8 cellular contexts compared by ENCODE assay signal in the genomic region with DNA sequence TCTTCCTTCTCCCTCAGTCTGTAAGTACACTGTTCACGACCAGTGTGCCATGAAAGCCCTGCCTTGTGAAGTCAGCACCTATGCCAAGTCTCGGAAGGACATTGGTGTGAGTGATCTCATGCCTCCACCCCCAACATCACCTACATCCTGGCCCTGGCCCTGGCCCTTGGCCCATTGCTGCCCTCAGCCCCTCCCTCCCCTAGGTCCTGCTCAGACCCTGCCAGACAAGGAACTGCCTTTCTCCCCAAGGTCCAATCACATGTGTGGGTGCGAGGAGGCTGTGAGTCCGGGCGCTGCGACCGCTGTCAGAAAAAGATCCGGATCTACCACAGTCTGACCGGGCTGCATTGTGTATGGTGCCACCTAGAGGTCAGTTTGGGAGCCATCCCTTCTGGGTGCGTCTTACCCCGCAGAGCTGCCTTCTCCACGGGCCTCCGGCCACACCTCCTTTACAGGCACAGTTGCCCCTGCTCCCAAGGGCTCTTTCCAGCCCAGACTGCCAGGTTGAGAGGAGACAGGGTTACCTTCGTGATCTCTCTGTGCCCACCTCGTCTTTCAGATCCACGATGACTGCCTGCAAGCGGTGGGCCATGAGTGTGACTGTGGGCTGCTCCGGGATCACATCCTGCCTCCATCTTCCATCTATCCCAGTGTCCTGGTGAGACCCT. TPM values are rescaled to one million over a fixed set of nuclear protein-coding genes. Genes with fewer than 3 reads are reported as not detected.
A peak's percentile ranks its signal among the peaks of the same experiment; 100 is the strongest.
DNase-seq lines count a peak whose midpoint lies in the region; ATAC-seq, FAIRE-seq and TF ChIP-seq lines count a peak whose summit lies in the region.

No MANE protein-coding gene starts in this region.

- no peak for TF ChIP-seq POLR2A in GM12891 (IDR thresholded peaks at IDR 0.05; ENCODE audit: low read depth, low read length)

- DNase-seq in GM12891 (ENCODE audit: insufficient read length, low spot score) (peak; percentile 70), NCI-H1417 treated with DMSO at 0.1 percent for 48 hours (lab: John Stamatoyannopoulos, UW) (peak; percentile 27), SW480 (ENCODE audit: low spot score) (peak; percentile 78), adipocyte (ENCODE audit: low read depth) (peak; percentile 94), left ventricle myocardium superior (peak; percentile 84), renal cortical epithelial cell (ENCODE audit: low read depth) (peak; percentile 75), GOT3 (lab: John Stamatoyannopoulos, UW) (no peak)

- peak overlapping the region; percentile 45 for H3K9ac ChIP-seq in adipocyte (ENCODE audit: low read length)

- peaks cover 9% of the 10 kb centered on the region for H3K36me3 ChIP-seq in adipocyte (ENCODE audit: control insufficient read depth, insufficient read depth, low read length, severe bottlenecking)

- no peak overlapping the region for H3K4me3 ChIP-seq in adipocyte (ENCODE audit: low read length)

- H3K27me3 ChIP-seq in adipocyte (replicated peaks; ENCODE audit: control insufficient read depth, insufficient read depth, low read length), result no peaks in the 10 kb centered on the region

- no peaks in the 10 kb centered on the region for H3K4me1 ChIP-seq in adipocyte (ENCODE audit: control insufficient read depth, insufficient read depth, low read length)

- intact Hi-C loops in left ventricle myocardium superior (cut with micrococcal nuclease), result no loop called here

- ATAC-seq in HG02763 (IDR thresholded peaks at IDR 0.05; ENCODE audit: unreplicated experiment), result peak; percentile 89
- peak; percentile 96 for ATAC-seq in left ventricle myocardium superior

- FAIRE-seq in GM12891 (lab: Jason Lieb, UNC), result peak; percentile 96

- no peaks in the 10 kb centered on the region for H3K9me3 ChIP-seq in adipocyte (ENCODE audit: control insufficient read depth, low read length)

TF ChIP-seq in GM12891, 5 proteins besides CTCF, POLR2A, EP300 and RAD21:
- TF ChIP-seq PAX5 (IDR thresholded peaks at IDR 0.05; ENCODE audit: insufficient read depth, low read length, severe bottlenecking), result no peak
- no peak for TF ChIP-seq POLR2AphosphoS5 (IDR thresholded peaks at IDR 0.05; ENCODE audit: low read depth, low read length)
- no peak for TF ChIP-seq SPI1 (IDR thresholded peaks at IDR 0.05; ENCODE audit: low read depth, low read length)
TF ChIP-seq in GM12891: peak in this region for 0.

RNA-seq across cellular contexts. Expression of gene DGKA, which starts 9.2 kb away (rescaled TPM):
- polyA plus RNA-seq in GM12891 (2012; ENCODE audit: low read depth, missing spikeins), result 49.3 TPM
- total RNA-seq in left ventricle myocardium superior, result 6.9 TPM
- 92.2 and 105 TPM in 2 replicates for total RNA-seq in renal cortical epithelial cell

RNA-seq across cellular contexts. Expression of gene PYM1, which starts 12.5 kb away (rescaled TPM):
- polyA plus RNA-seq in GM12891 (2012; ENCODE audit: low read depth, missing spikeins), result 29.8 TPM
- total RNA-seq in left ventricle myocardium superior (16.2 TPM), renal cortical epithelial cell (30.0 and 38.7 TPM in 2 replicates)

RNA-seq across cellular contexts. Expression of gene PMEL, which starts 25.6 kb away (rescaled TPM):
- 1.7 TPM for polyA plus RNA-seq in GM12891 (2012; ENCODE audit: low read depth, missing spikeins)
- total RNA-seq in left ventricle myocardium superior (0.57 TPM), renal cortical epithelial cell (1.6 and 1.9 TPM in 2 replicates)

RNA-seq across cellular contexts. Expression of gene CDK2, which starts 26.4 kb away (rescaled TPM):
- polyA plus RNA-seq in GM12891 (2012; ENCODE audit: low read depth, missing spikeins), result 75.6 TPM
- 8.4 TPM for total RNA-seq in left ventricle myocardium superior
- 12.9 and 29.0 TPM in 2 replicates for total RNA-seq in renal cortical epithelial cell

RNA-seq across cellular contexts. Expression of gene RAB5B, which starts 33.7 kb away (rescaled TPM):
- polyA plus RNA-seq in GM12891 (2012; ENCODE audit: low read depth, missing spikeins), result 56.2 TPM
- 128 TPM for total RNA-seq in left ventricle myocardium superior
- 92.9 and 119 TPM in 2 replicates for total RNA-seq in renal cortical epithelial cell

Comparison
In these comparisons a context has a peak if more than half of its experiments do, and no peak if none do; other contexts are left out.
1. RNA of gene DGKA, which starts 9.2 kb away (total RNA-seq): 92.2 to 105 TPM in renal cortical epithelial cell; 6.9 TPM in left ventricle myocardium superior (single experiment); every median in the first group is over 10 times any median in the second.